Comparison of ENCODE assay signal across 1 cellular context in genomic region chr7:148699024-148699771, GRCh38.
TF ChIP-seq lines count a peak whose summit lies in the region.

No MANE protein-coding gene starts in this region.

TF ChIP-seq in HepG2, 621 proteins besides CTCF, POLR2A, EP300 and RAD21 (continued from another document):
- no peak for TF ChIP-seq ZNF530 (CRISPR knock-in tag; IDR thresholded peaks at IDR 0.05; ENCODE audit: low read depth)
- no peak; the same call in 1 of the 2 replicates for TF ChIP-seq ZFP90 (CRISPR knock-in tag; IDR thresholded peaks at IDR 0.05; ENCODE audit: borderline replicate concordance)
- peak; percentile 54; the same call in 1 of the 2 replicates for TF ChIP-seq ZGPAT (CRISPR knock-in tag; IDR thresholded peaks at IDR 0.05)
- peak; percentile 51 for TF ChIP-seq TEAD3 (CRISPR knock-in tag; optimal IDR thresholded peaks at IDR 0.05; ENCODE audit: borderline replicate concordance)
- TF ChIP-seq ARID4A (CRISPR knock-in tag; IDR thresholded peaks at IDR 0.05; ENCODE audit: borderline replicate concordance) = peak; percentile 73
- TF ChIP-seq CBX1 (IDR thresholded peaks at IDR 0.05; ENCODE audit: low read depth) = no peak
- no peak for TF ChIP-seq ZNF644 (CRISPR knock-in tag; IDR thresholded peaks at IDR 0.05; ENCODE audit: low read depth)
- TF ChIP-seq ZNF749 (CRISPR knock-in tag; IDR thresholded peaks at IDR 0.05; ENCODE audit: borderline replicate concordance) = no peak
- TF ChIP-seq IKZF4 (CRISPR knock-in tag; IDR thresholded peaks at IDR 0.05; ENCODE audit: borderline replicate concordance, low read depth, not compliant biosample characterization) = peak; percentile 62
- no peak for TF ChIP-seq SOX13 (IDR thresholded peaks at IDR 0.05)
- TF ChIP-seq SOX13 (CRISPR knock-in tag; conservative IDR thresholded peaks at IDR 0.05 in 1 of 2, IDR thresholded peaks at IDR 0.05 in 1 of 2) = peak in 1 of 2 experiments; percentile 53; a peak in 1 of 4 replicates
- TF ChIP-seq HCFC1 (IDR thresholded peaks at IDR 0.05; ENCODE audit: low read depth, low read length) = no peak
- TF ChIP-seq KDM2A (CRISPR knock-in tag; IDR thresholded peaks at IDR 0.05; ENCODE audit: borderline replicate concordance, low read depth) = peak; percentile 80; the same call in 1 of the 2 replicates
- peak; percentile 51; the same call in 1 of the 2 replicates for TF ChIP-seq GMEB1 (CRISPR knock-in tag; IDR thresholded peaks at IDR 0.05; ENCODE audit: borderline replicate concordance)
- TF ChIP-seq ZNF24 (IDR thresholded peaks at IDR 0.05) = no peak
- TF ChIP-seq ZC3H13 (CRISPR knock-in tag; IDR thresholded peaks at IDR 0.05) = no peak; the same call in 1 of the 2 replicates
- TF ChIP-seq THAP11 (CRISPR knock-in tag; IDR thresholded peaks at IDR 0.05) = peak; percentile 27; the same call in 1 of the 2 replicates
- TF ChIP-seq HMGXB4 (CRISPR knock-in tag; IDR thresholded peaks at IDR 0.05; ENCODE audit: borderline replicate concordance in 1 of 2, low read depth in 1 of 2) = peak; percentile 41 to 74; a peak in 3 of 4 replicates
- peak; percentile 67; the same call in 1 of the 2 replicates for TF ChIP-seq ZSCAN25 (CRISPR knock-in tag; IDR thresholded peaks at IDR 0.05)
- TF ChIP-seq SKI (IDR thresholded peaks at IDR 0.05; ENCODE audit: partially characterized antibody) = peak; percentile 35
- TF ChIP-seq KLF13 (CRISPR knock-in tag; IDR thresholded peaks at IDR 0.05) = no peak
- TF ChIP-seq RFXAP (CRISPR knock-in tag; IDR thresholded peaks at IDR 0.05; ENCODE audit: borderline replicate concordance) = peak; percentile 57; the same call in 1 of the 2 replicates
- no peak for TF ChIP-seq RNF2 (conservative IDR thresholded peaks at IDR 0.05; ENCODE audit: low read depth)
- TF ChIP-seq ZNF543 (CRISPR knock-in tag; IDR thresholded peaks at IDR 0.05) = 0 out of 2 replicates have a peak, but pooled peaks have one; percentile 62
- no peak; the same call in 1 of the 2 replicates for TF ChIP-seq NFKB2 (CRISPR knock-in tag; IDR thresholded peaks at IDR 0.05; ENCODE audit: borderline replicate concordance)
- TF ChIP-seq KLF12 (CRISPR knock-in tag; IDR thresholded peaks at IDR 0.05; ENCODE audit: borderline replicate concordance) = no peak
- peak; percentile 53; the same call in 1 of the 2 replicates for TF ChIP-seq POGZ (CRISPR knock-in tag; IDR thresholded peaks at IDR 0.05)
- peak; percentile 49; the same call in 1 of the 2 replicates for TF ChIP-seq BCL6 (CRISPR knock-in tag; IDR thresholded peaks at IDR 0.05)
- no peak for TF ChIP-seq RCOR2 (CRISPR knock-in tag; IDR thresholded peaks at IDR 0.05)
- TF ChIP-seq PATZ1 (CRISPR knock-in tag; IDR thresholded peaks at IDR 0.05) = peak; percentile 55
- TF ChIP-seq ESRRA (CRISPR knock-in tag; IDR thresholded peaks at IDR 0.05; ENCODE audit: low read depth) = no peak
- 0 out of 2 replicates have a peak, but pooled peaks have one; percentile 12 for TF ChIP-seq CHCHD3 (CRISPR knock-in tag; IDR thresholded peaks at IDR 0.05)
- no peak for TF ChIP-seq ZNF792 (CRISPR knock-in tag; IDR thresholded peaks at IDR 0.05)
- peak; percentile 55; the same call in 1 of the 2 replicates for TF ChIP-seq GABPB1 (CRISPR knock-in tag; IDR thresholded peaks at IDR 0.05)
- TF ChIP-seq SNAPC2 (CRISPR knock-in tag; IDR thresholded peaks at IDR 0.05) = no peak
- no peak for TF ChIP-seq PBX3 (CRISPR knock-in tag; IDR thresholded peaks at IDR 0.05; ENCODE audit: borderline replicate concordance)
- TF ChIP-seq SOX5 (CRISPR knock-in tag; IDR thresholded peaks at IDR 0.05; ENCODE audit: borderline replicate concordance) = peak; percentile 40; the same call in 1 of the 2 replicates
- no peak for TF ChIP-seq ZNF678 (CRISPR knock-in tag; IDR thresholded peaks at IDR 0.05)
- no peak for TF ChIP-seq ZNF329 (CRISPR knock-in tag; IDR thresholded peaks at IDR 0.05; ENCODE audit: low read depth)
- no peak; the same call in 1 of the 2 replicates for TF ChIP-seq KLF6 (CRISPR knock-in tag; IDR thresholded peaks at IDR 0.05)
- peak; percentile 50; the same call in 1 of the 2 replicates for TF ChIP-seq IKZF5 (CRISPR knock-in tag; IDR thresholded peaks at IDR 0.05)
- no peak for TF ChIP-seq ZNF280D (CRISPR knock-in tag; IDR thresholded peaks at IDR 0.05)
- TF ChIP-seq ZBTB49 (CRISPR knock-in tag; IDR thresholded peaks at IDR 0.05; ENCODE audit: borderline replicate concordance) = no peak
